10 cellular contexts compared by ENCODE assay signal in genomic region chr6:7311171-7311570, GRCh38. TPM values are rescaled to one million over a fixed set of nuclear protein-coding genes. Genes with fewer than 3 reads are reported as not detected.
DNase-seq lines count a peak whose midpoint lies in the region; FAIRE-seq and TF ChIP-seq lines count a peak whose summit lies in the region.
"Had no signal": no experiment of that assay in that cellular context is flagged by ENCODE, and none has a peak within 500 bp of the region (broad histone marks: within the 10 kb centered on the region; RNA-seq: fewer than 3 reads in every experiment).

No MANE protein-coding gene starts in this region.

- H4K91ac ChIP-seq in H1 (replicated peaks; ENCODE audit: insufficient read length, low read length), result no peak overlapping the region

- H3K18ac ChIP-seq in H1 (ENCODE audit: extremely low read depth, low read length), result no peak overlapping the region

- no peak overlapping the region for H2BK120ac ChIP-seq in H1 (replicated peaks; ENCODE audit: low read depth, low read length)

- H4K8ac ChIP-seq in H1 (ENCODE audit: extremely low read depth, insufficient read depth, low read length), result no peak overlapping the region

- no peak overlapping the region for H3K27ac ChIP-seq in OCI-LY3 (ENCODE audit: low read length)
- no peak overlapping the region for H3K27ac ChIP-seq in H1 (ENCODE audit: low read depth, low read length)
- no peak overlapping the region for H3K27ac ChIP-seq in neural progenitor cell
- H3K27ac ChIP-seq in caudate nucleus (ENCODE audit: low read depth, low read length), result no peak overlapping the region

- H3K23ac ChIP-seq in H1 (ENCODE audit: insufficient read length), result no peak overlapping the region

- TF ChIP-seq CTCF in GM12865 (IDR thresholded peaks at IDR 0.05; ENCODE audit: insufficient read depth, low read depth, low read length, missing control alignments) (no peak), OCI-LY3 (IDR thresholded peaks at IDR 0.05; ENCODE audit: low read depth, low read length) (no peak), H1 (IDR thresholded peaks at IDR 0.05; ENCODE audit: control extremely low read depth in 1 of 3, insufficient read depth in 1 of 3, low read depth in 1 of 3, low read length in 3 of 3) (no peak), neural progenitor cell (IDR thresholded peaks at IDR 0.05) (no peak)

- POLR2A ChIA-PET in H1 (lab: Charles Lee; ENCODE audit: partially characterized antibody), result no interaction called here

- no peak overlapping the region for H2BK20ac ChIP-seq in H1 (ENCODE audit: low read length)

- no peak for TF ChIP-seq EP300 in H1 (IDR thresholded peaks at IDR 0.05; ENCODE audit: borderline replicate concordance in 1 of 2, low read depth in 2 of 2, low read length in 2 of 2)

- H3K9ac ChIP-seq in OCI-LY3 (ENCODE audit: low read length) (peak overlapping the region; percentile 94), H1 (replicated peaks in 1 of 4; ENCODE audit: extremely low read depth in 1 of 4, low read depth in 3 of 4, low read length in 3 of 4) (no peak overlapping the region), neural progenitor cell (peak overlapping the region; percentile 71)

- no peak overlapping the region for H3K27ac Mint-ChIP-seq in neural progenitor cell

- H3K36me3 ChIP-seq in OCI-LY3 (replicated peaks; ENCODE audit: low read depth, low read length) (peaks cover 51% of the 10 kb centered on the region), H1 (ENCODE audit: control insufficient read depth in 2 of 4, insufficient read depth in 4 of 4, low read length in 3 of 4) (peaks cover 5 to 32% (median 26%) of the 10 kb centered on the region in 4 experiments), neural progenitor cell (peaks cover 5% of the 10 kb centered on the region)

- H3K9me3 ChIP-seq in OCI-LY3 (ENCODE audit: insufficient read depth, low read length) (no peaks in the 10 kb centered on the region), H1 (ENCODE audit: insufficient read depth in 2 of 2, low read depth in 1 of 2, low read length in 1 of 2) (no peaks in the 10 kb centered on the region), neural progenitor cell (ENCODE audit: low read depth) (no peaks in the 10 kb centered on the region)
- H3K9me3 ChIP-seq: testis had no signal

- no peak overlapping the region for H4K5ac ChIP-seq in H1 (ENCODE audit: insufficient read length, low read depth, low read length)

- no peaks in the 10 kb centered on the region for H4K20me1 ChIP-seq in OCI-LY3 (ENCODE audit: insufficient read depth, low read length)
- H4K20me1 ChIP-seq in H1 (replicated peaks in 1 of 2; ENCODE audit: control insufficient read depth in 1 of 2, insufficient read depth in 2 of 2, low read length in 2 of 2), result peaks cover 0 to 6% of the 10 kb centered on the region in 2 experiments
- peaks cover 14% of the 10 kb centered on the region for H4K20me1 ChIP-seq in neural progenitor cell (ENCODE audit: low read depth)

- H3K4me2 ChIP-seq in OCI-LY3 (ENCODE audit: low read length) (peak overlapping the region; percentile 82), H1 (ENCODE audit: insufficient read depth in 1 of 2, low read depth in 2 of 2, low read length in 2 of 2) (peak overlapping the region in 1 of 2 experiments; percentile 10; a peak in 2 of 4 replicates), neural progenitor cell (peak overlapping the region; percentile 95)

- H3K4me3 ChIP-seq in GM12865 (ENCODE audit: low read depth, low read length) (peak overlapping the region; percentile 65), OCI-LY3 (ENCODE audit: low read length) (peak overlapping the region; percentile 91), H1 (ENCODE audit: extremely low read depth in 1 of 4, insufficient read depth in 2 of 4, low read depth in 3 of 4, low read length in 4 of 4) (peak overlapping the region in 1 of 4 experiments; percentile 84; a peak in 2 of 8 replicates), neural progenitor cell (peak overlapping the region; percentile 89)

- no peak for TF ChIP-seq RAD21 in H1 (IDR thresholded peaks at IDR 0.05 in 1 of 2, conservative IDR thresholded peaks at IDR 0.05 in 1 of 2; ENCODE audit: low read depth in 2 of 2, low read length in 2 of 2)

- peaks cover 16% of the 10 kb centered on the region for H3K4me1 Mint-ChIP-seq in neural progenitor cell

- TF ChIP-seq POLR2A in H1 (IDR thresholded peaks at IDR 0.05; ENCODE audit: control extremely low read depth in 1 of 2, low read depth in 2 of 2, low read length in 2 of 2), result no peak

- no peak overlapping the region for H2AK5ac ChIP-seq in H1 (ENCODE audit: low read depth, low read length)

- no peak overlapping the region for H2AFZ ChIP-seq in OCI-LY3 (ENCODE audit: low read depth, low read length)
- H2AFZ ChIP-seq in H1 (ENCODE audit: low read length), result no peak overlapping the region
- H2AFZ ChIP-seq in neural progenitor cell (replicated peaks), result no peak overlapping the region

- H3K23me2 ChIP-seq in H1 (ENCODE audit: low read depth, low read length), result peaks cover 4% of the 10 kb centered on the region; the same call in 1 of the 2 replicates

- H3K9me3 Mint-ChIP-seq in neural progenitor cell, result no peaks in the 10 kb centered on the region

- no peak overlapping the region for H2BK5ac ChIP-seq in H1 (ENCODE audit: low read depth, low read length)

- H2BK15ac ChIP-seq in H1 (ENCODE audit: low read length), result no peak overlapping the region

- no peak overlapping the region for H2BK12ac ChIP-seq in H1 (ENCODE audit: low read depth, low read length)

- H3F3A ChIP-seq in neural progenitor cell (ENCODE audit: low read depth), result peaks cover 12% of the 10 kb centered on the region

- FAIRE-seq in H1 (lab: Jason Lieb, UNC), result no peak
- FAIRE-seq: small intestine had no signal

- intact Hi-C loops in head of caudate nucleus (cut with DNase I), result loop anchor here (5.0 kb wide), 1 partner anchor 81 kb away; no protein-coding TSS in a partner anchor

- H3K4me3 Mint-ChIP-seq in neural progenitor cell, result peak overlapping the region; percentile 95

- H3K14ac ChIP-seq in H1 (ENCODE audit: insufficient read length), result no peak overlapping the region

- WGBS in H1 (ENCODE audit: extremely low coverage in 1 of 2, insufficient coverage in 1 of 2, insufficient read length in 1 of 2, insufficient replicate concordance in 2 of 2, low coverage in 1 of 2, low lambda C conversion rate in 2 of 2, missing lambda C conversion rate in 1 of 2), 2 experiments, result 93% methylated on average over 1 of the region's 1 CpG; no CpG with 5 or more reads in 1 of the 2 experiments

- no peak overlapping the region for H3K56ac ChIP-seq in H1 (replicated peaks; ENCODE audit: insufficient read length, low read depth, low read length)

- H3K79me2 ChIP-seq in OCI-LY3 (ENCODE audit: low read length), result peaks cover 66% of the 10 kb centered on the region
- H3K79me2 ChIP-seq in H1 (ENCODE audit: control insufficient read depth in 1 of 2, insufficient read depth in 2 of 2, low read length in 2 of 2), result peaks cover 0 to 48% of the 10 kb centered on the region in 2 experiments; a peak in 3 of 4 replicates
- peaks cover 62% of the 10 kb centered on the region for H3K79me2 ChIP-seq in neural progenitor cell (ENCODE audit: low read depth)

- peaks cover 2% of the 10 kb centered on the region; the same call in 1 of the 2 replicates for H3K79me1 ChIP-seq in H1 (ENCODE audit: low read depth, low read length)

- peaks cover 4% of the 10 kb centered on the region for H3K27me3 Mint-ChIP-seq in neural progenitor cell (ENCODE audit: insufficient read depth, low read depth)

- H3K27me3 ChIP-seq in OCI-LY3 (ENCODE audit: low read depth, low read length), result no peaks in the 10 kb centered on the region
- no peaks in the 10 kb centered on the region for H3K27me3 ChIP-seq in H1 (replicated peaks in 1 of 4; ENCODE audit: control insufficient read depth in 3 of 4, extremely low read depth in 1 of 4, insufficient read depth in 3 of 4, low read length in 3 of 4)
- no peaks in the 10 kb centered on the region for H3K27me3 ChIP-seq in neural progenitor cell
- H3K27me3 ChIP-seq: testis had no signal

- in situ Hi-C loops in G401 (cut with HindIII; ENCODE audit: low sequenced_read_pairs), result no loop called here

- CTCF ChIA-PET in H1 (lab: Charles Lee; ENCODE audit: partially characterized antibody), result interaction anchor here (0.7 to 1.5 kb wide), 2 partner anchors 19 to 36 kb away, joined by 3 to 4 read pairs; no protein-coding TSS in a partner anchor

- H3K4me1 ChIP-seq in OCI-LY3 (ENCODE audit: low read length), result peaks cover 9% of the 10 kb centered on the region
- no peaks in the 10 kb centered on the region; a peak in 1 of 7 replicates for H3K4me1 ChIP-seq in H1 (replicated peaks in 1 of 4; ENCODE audit: control insufficient read depth in 3 of 4, insufficient read depth in 4 of 4, low read length in 3 of 4)
- peaks cover 7% of the 10 kb centered on the region for H3K4me1 ChIP-seq in neural progenitor cell

- H3K4ac ChIP-seq in H1 (replicated peaks; ENCODE audit: insufficient read length, low read depth, low read length), result no peak overlapping the region

- no peak for DNase-seq in GM12865 (ENCODE audit: low read depth)
- DNase-seq in H1 (ENCODE audit: low read depth in 1 of 2, low spot score in 2 of 2), result no peak
- DNase-seq in neural progenitor cell (ENCODE audit: low spot score), result no peak
- DNase-seq in caudate nucleus (lab: John Stamatoyannopoulos, UW), result no peak
- DNase-seq in G401 (ENCODE audit: low spot score), result no peak
- no peak for DNase-seq in head of caudate nucleus
- DNase-seq: SIG-M5, testis had no signal

- H3K36me3 Mint-ChIP-seq in neural progenitor cell, result peaks cover 16% of the 10 kb centered on the region

TF ChIP-seq in H1, 55 proteins besides CTCF, POLR2A, EP300 and RAD21:
- TF ChIP-seq MAFK (IDR thresholded peaks at IDR 0.05; ENCODE audit: low read depth, low read length) (peak; percentile 61; the same call in 1 of the 2 replicates), EZH2 (IDR thresholded peaks at IDR 0.05; ENCODE audit: low read depth, low read length, severe bottlenecking) (no peak)
TF ChIP-seq in H1: peak in this region for 1.

RNA-seq across cellular contexts. Expression of gene SSR1, which starts 1.8 kb away (rescaled TPM):
- 98.9 and 117 TPM in 2 replicates for total RNA-seq in H1 (2021; fragmentation: NEBNext Ultra II Directional; extraction: Animal tissue kit (Norgen Biotek cat#: 25700))
- 15.4 and 26.6 TPM in 2 replicates for polyA plus RNA-seq in H1 (2011; rRNA removed)
- polyA plus RNA-seq in H1 (2011; cell fraction: cytosol; rRNA removed), result 48.6 TPM
- 55.6 TPM for polyA plus RNA-seq in H1 (2011; cell fraction: nucleus; rRNA removed)
- polyA plus RNA-seq in H1 (2012, experiment 1 of 2), result 51.3 to 84.4 TPM (median 64.6 TPM) in 4 replicates
- polyA plus RNA-seq in H1 (2012, experiment 2 of 2), result 7.7 TPM
- 89.8 TPM for polyA plus RNA-seq in H1 (2013, experiment 1 of 2)
- polyA plus RNA-seq in H1 (2013, experiment 2 of 2), result 112 TPM
- polyA minus RNA-seq in H1 (2011; rRNA and poly(A)+ RNA removed), result 65.9 and 78.5 TPM in 2 replicates
- 52.8 TPM for polyA minus RNA-seq in H1 (2011; cell fraction: cytosol; rRNA and poly(A)+ RNA removed)
- 25.5 TPM for polyA minus RNA-seq in H1 (2011; cell fraction: nucleus; rRNA and poly(A)+ RNA removed)
- total RNA-seq in neural progenitor cell (ENCODE audit: low replicate concordance), result 62.5 and 96.6 TPM in 2 replicates
- 99.9 and 173 TPM in 2 replicates for total RNA-seq in G401 (2014; rRNA removed; shearing (Covaris generic))

Comparison
In these comparisons a context has a peak if more than half of its experiments do, and no peak if none do; other contexts are left out.
1. H3K9ac ChIP-seq: peak in OCI-LY3 (single experiment) and neural progenitor cell (single experiment); none in H1 (0 of 4).